ENCODE assay signal across 14 cellular contexts in genomic region chr11:119426142-119426541, GRCh38. TPM values are rescaled to one million over a fixed set of nuclear protein-coding genes. Genes with fewer than 3 reads are reported as not detected.
"Had no signal": no experiment of that assay in that cellular context is flagged by ENCODE, and none has a peak within 500 bp of the region (broad histone marks: within the 10 kb centered on the region; RNA-seq: fewer than 3 reads in every experiment).

No MANE protein-coding gene starts in this region.

- H3K9me3 Mint-ChIP-seq: activated naive CD8-positive, alpha-beta T cell treated with anti-CD3 and anti-CD28 coated beads, Interleukin-2, amount 10 ng/mL, durations not matched to agents 7 days and 5 days; stimulated activated naive CD8-positive, alpha-beta T cell treated with anti-CD3 and anti-CD28 coated beads, Interleukin-15, Interleukin-2, amounts not matched to agents 100 ng/mL and 50 ng/mL, for 24 hours had no signal

- FAIRE-seq: endometrium, pancreas had no signal

- H3K36me3 Mint-ChIP-seq: activated naive CD8-positive, alpha-beta T cell treated with anti-CD3 and anti-CD28 coated beads, Interleukin-2, amount 10 ng/mL, durations not matched to agents 7 days and 5 days had no signal

- H3K4me1 ChIP-seq: breast epithelium, pancreas had no signal

- H3K4me3 ChIP-seq: breast epithelium, dorsolateral prefrontal cortex, heart right ventricle, pancreas had no signal

- H3K36me3 ChIP-seq: breast epithelium, heart right ventricle, pancreas had no signal

- H3K27ac Mint-ChIP-seq: activated naive CD8-positive, alpha-beta T cell treated with anti-CD3 and anti-CD28 coated beads, Interleukin-2, amount 10 ng/mL, durations not matched to agents 7 days and 5 days; stimulated activated naive CD8-positive, alpha-beta T cell treated with anti-CD3 and anti-CD28 coated beads, Interleukin-15, Interleukin-2, amounts not matched to agents 100 ng/mL and 50 ng/mL, for 24 hours had no signal

- ATAC-seq: heart right ventricle, pancreas, SK-N-SH treated with all-trans-retinoic acid at 6 μM for 48 hours had no signal

- H3K27ac ChIP-seq: breast epithelium, dorsolateral prefrontal cortex, heart right ventricle, pancreas had no signal

- H3K4me3 Mint-ChIP-seq: activated naive CD8-positive, alpha-beta T cell treated with anti-CD3 and anti-CD28 coated beads, Interleukin-2, amount 10 ng/mL, durations not matched to agents 7 days and 5 days; stimulated activated naive CD8-positive, alpha-beta T cell treated with anti-CD3 and anti-CD28 coated beads, Interleukin-15, Interleukin-2, amounts not matched to agents 100 ng/mL and 50 ng/mL, for 24 hours had no signal

- DNase-seq: activated naive CD8-positive, alpha-beta T cell treated with anti-CD3 and anti-CD28 coated beads, Interleukin-2, amount 10 ng/mL, durations not matched to agents 7 days and 5 days; activated T-cell treated with anti-CD3 and anti-CD28 coated beads, Interleukin-2, amount 50 U/mL, for 1 hour; anterior cingulate cortex; dorsolateral prefrontal cortex; foreskin melanocyte; heart right ventricle; pancreas; retina; stimulated activated CD4-positive, alpha-beta T cell treated with anti-CD3 and anti-CD28 coated beads, Interleukin-4, amount 100 ng/mL, for 1 hour; stimulated activated CD8-positive, alpha-beta memory T cell treated with anti-CD3 and anti-CD28 coated beads, Interleukin-4, amount 100 ng/mL, for 48 hours had no signal

RNA-seq across cellular contexts. Expression of gene THY1, which starts 3.2 kb away (rescaled TPM):
- total RNA-seq: activated naive CD8-positive, alpha-beta T cell treated with anti-CD3 and anti-CD28 coated beads, Interleukin-2, amount 10 ng/mL, durations not matched to agents 7 days and 5 days had no signal
